29 cellular contexts compared by ENCODE assay signal in the genomic region with DNA sequence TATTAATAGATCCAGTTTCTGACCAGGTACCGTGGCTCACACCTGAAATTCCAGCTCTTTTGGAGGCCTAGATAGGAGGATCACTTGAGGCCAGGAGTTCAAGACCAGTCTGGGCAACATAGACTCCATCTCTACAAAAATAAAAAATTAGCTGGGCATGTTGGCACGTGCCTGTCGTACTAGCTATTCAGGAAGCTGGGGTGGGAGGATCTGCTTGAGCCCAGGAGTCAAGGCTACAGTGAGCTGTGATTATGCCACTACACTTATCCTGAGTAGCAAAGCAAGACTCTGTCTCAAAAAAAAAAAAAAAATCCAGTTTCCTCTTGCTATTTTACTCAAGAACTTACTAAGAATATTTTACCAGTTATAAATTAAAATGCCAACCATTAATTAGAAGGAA.
"Had no signal": no experiment of that assay in that cellular context is flagged by ENCODE, and none has a peak within 500 bp of the region (broad histone marks: within the 10 kb centered on the region; RNA-seq: fewer than 3 reads in every experiment).

No MANE protein-coding gene starts in this region.

- H3K27me3 ChIP-seq: adrenal gland, body of pancreas, dorsolateral prefrontal cortex, esophagus muscularis mucosa, gastrocnemius medialis, ovary, right lobe of liver, thyroid gland, upper lobe of left lung had no signal

- DNase-seq: activated CD4-positive, alpha-beta T cell treated with anti-CD3 and anti-CD28 coated beads for 36 hours; activated CD4-positive, CD25-positive, alpha-beta regulatory T cell; activated effector memory CD4-positive, alpha-beta T cell treated with Interleukin-2 at 50 U/mL for 16 hours; activated naive CD4-positive, alpha-beta T cell treated with Interleukin-2 at 50 U/mL for 16 hours; aorta; body of pancreas; dorsolateral prefrontal cortex; effector memory CD4-positive, alpha-beta T cell; gastrocnemius medialis; glutamatergic neuron; left colon; midbrain; naive thymus-derived CD4-positive, alpha-beta T cell; ovary; right lobe of liver; stimulated activated CD4-positive, alpha-beta T cell treated with anti-CD3 and anti-CD28 coated beads, Interleukin-12 subunit alpha, Interleukin-12 subunit beta, amount 100 ng/mL, for 4 hours; stimulated activated CD4-positive, alpha-beta T cell treated with anti-CD3 and anti-CD28 coated beads, Interleukin-4, amount 100 ng/mL, for 1 hour; stimulated activated naive CD8-positive, alpha-beta T cell treated with anti-CD3 and anti-CD28 coated beads, Interleukin-15, amount 100 ng/mL, for 72 hours; substantia nigra; T-cell; thyroid gland; upper lobe of left lung had no signal

- H3K27ac Mint-ChIP-seq: activated CD4-positive, alpha-beta T cell treated with anti-CD3 and anti-CD28 coated beads for 36 hours; activated naive CD8-positive, alpha-beta T cell; memory B cell; naive thymus-derived CD4-positive, alpha-beta T cell; progenitor cell of endocrine pancreas; stimulated activated memory B cell treated with anti-CD40 and anti-IgM and Interleukin-4, amounts not matched to agents 10 μg/mL and 1 μg/mL and 100 μg/mL, for 72 hours; stimulated activated naive CD8-positive, alpha-beta T cell treated with anti-CD3 and anti-CD28 coated beads, Interleukin-15, amount 100 ng/mL, for 72 hours; T-cell had no signal

- H3K9me3 ChIP-seq: adrenal gland, body of pancreas, esophagus muscularis mucosa, gastrocnemius medialis, ovary, right lobe of liver, thyroid gland, upper lobe of left lung had no signal

- H3K9me3 Mint-ChIP-seq: memory B cell; naive thymus-derived CD4-positive, alpha-beta T cell; stimulated activated naive CD8-positive, alpha-beta T cell treated with anti-CD3 and anti-CD28 coated beads, Interleukin-15, amount 100 ng/mL, for 72 hours; T-cell had no signal

- H3K36me3 ChIP-seq: adrenal gland, gastrocnemius medialis, ovary, right lobe of liver, thyroid gland had no signal

- H3K4me1 ChIP-seq: adrenal gland, body of pancreas, esophagus muscularis mucosa, gastrocnemius medialis, right lobe of liver, thyroid gland, upper lobe of left lung had no signal

- H3K4me3 Mint-ChIP-seq: activated CD4-positive, alpha-beta T cell treated with anti-CD3 and anti-CD28 coated beads for 36 hours; activated naive CD8-positive, alpha-beta T cell; memory B cell; naive thymus-derived CD4-positive, alpha-beta T cell; stimulated activated memory B cell treated with anti-CD40 and anti-IgM and Interleukin-4, amounts not matched to agents 10 μg/mL and 1 μg/mL and 100 μg/mL, for 72 hours; stimulated activated naive CD8-positive, alpha-beta T cell treated with anti-CD3 and anti-CD28 coated beads, Interleukin-15, amount 100 ng/mL, for 72 hours; T-cell had no signal

- ATAC-seq: activated CD4-positive, alpha-beta T cell treated with anti-CD3 and anti-CD28 coated beads for 36 hours; body of pancreas; gastrocnemius medialis; left colon; naive thymus-derived CD4-positive, alpha-beta T cell; right lobe of liver; stimulated activated memory B cell treated with anti-CD40 and anti-IgM and Interleukin-4, amounts not matched to agents 10 μg/mL and 1 μg/mL and 100 μg/mL, for 72 hours; stimulated activated naive CD8-positive, alpha-beta T cell treated with anti-CD3 and anti-CD28 coated beads, Interleukin-15, amount 100 ng/mL, for 72 hours; T-cell had no signal

- H3K27me3 Mint-ChIP-seq: activated naive CD8-positive, alpha-beta T cell; memory B cell; progenitor cell of endocrine pancreas; T-cell had no signal

- H3K4me3 ChIP-seq: adrenal gland, body of pancreas, coronary artery, dorsolateral prefrontal cortex, esophagus muscularis mucosa, gastrocnemius medialis, ovary, right lobe of liver, thyroid gland, upper lobe of left lung had no signal

- H3K27ac ChIP-seq: adrenal gland, body of pancreas, coronary artery, dorsolateral prefrontal cortex, esophagus muscularis mucosa, gastrocnemius medialis, ovary, right lobe of liver, thyroid gland, upper lobe of left lung had no signal

- H3K36me3 Mint-ChIP-seq: activated naive CD8-positive, alpha-beta T cell; memory B cell; naive thymus-derived CD4-positive, alpha-beta T cell; stimulated activated memory B cell treated with anti-CD40 and anti-IgM and Interleukin-4, amounts not matched to agents 10 μg/mL and 1 μg/mL and 100 μg/mL, for 72 hours; T-cell had no signal

- H3K4me1 Mint-ChIP-seq: activated CD4-positive, alpha-beta T cell treated with anti-CD3 and anti-CD28 coated beads for 36 hours; memory B cell; naive thymus-derived CD4-positive, alpha-beta T cell; stimulated activated memory B cell treated with anti-CD40 and anti-IgM and Interleukin-4, amounts not matched to agents 10 μg/mL and 1 μg/mL and 100 μg/mL, for 72 hours; stimulated activated naive CD8-positive, alpha-beta T cell treated with anti-CD3 and anti-CD28 coated beads, Interleukin-15, amount 100 ng/mL, for 72 hours; T-cell had no signal
